ENCODE assay signal across 24 cellular contexts in genomic region chr6:10140121-10140520, GRCh38.
"Had no signal": no experiment of that assay in that cellular context is flagged by ENCODE, and none has a peak within 500 bp of the region (broad histone marks: within the 10 kb centered on the region; RNA-seq: fewer than 3 reads in every experiment).

No MANE protein-coding gene starts in this region.

- H2AFZ ChIP-seq: hepatocyte had no signal

- H3K9me3 Mint-ChIP-seq: activated B cell treated with CpG ODN at 0.5 μM for 24 hours; activated CD4-positive, alpha-beta memory T cell treated with anti-CD3 and anti-CD28 coated beads for 36 hours; activated naive CD8-positive, alpha-beta T cell treated with anti-CD3 and anti-CD28 coated beads, Interleukin-2, amount 10 ng/mL, durations not matched to agents 7 days and 5 days; dendritic cell treated with granulocyte-macrophage colony-stimulating factor and Interleukin-4, amounts not matched to agents 40 ng/mL and 50 ng/mL, for 4 days; stimulated activated naive CD8-positive, alpha-beta T cell treated with anti-CD3 and anti-CD28 coated beads, Interleukin-15, Interleukin-2, amounts not matched to agents 100 ng/mL and 50 ng/mL, for 24 hours had no signal

- H3K4me2 ChIP-seq: hepatocyte had no signal

- ATAC-seq: foreskin keratinocyte, natural killer cell, psoas muscle, right cardiac atrium had no signal

- H3K36me3 Mint-ChIP-seq: activated CD4-positive, alpha-beta memory T cell treated with anti-CD3 and anti-CD28 coated beads for 36 hours; activated naive CD8-positive, alpha-beta T cell treated with anti-CD3 and anti-CD28 coated beads, Interleukin-2, amount 10 ng/mL, durations not matched to agents 7 days and 5 days; immature natural killer cell; natural killer cell had no signal

- H3K79me2 ChIP-seq: hepatocyte had no signal

- H3K4me3 ChIP-seq: hepatocyte, left ventricle myocardium inferior, ovary, psoas muscle, tibial artery had no signal

- H3K9me3 ChIP-seq: ovary, psoas muscle, tibial artery had no signal

- H3K27ac Mint-ChIP-seq: activated B cell treated with CpG ODN at 0.5 μM for 24 hours; activated CD4-positive, alpha-beta memory T cell treated with anti-CD3 and anti-CD28 coated beads for 36 hours; activated naive CD4-positive, alpha-beta T cell treated with anti-CD3 and anti-CD28 coated beads for 36 hours; activated naive CD8-positive, alpha-beta T cell treated with anti-CD3 and anti-CD28 coated beads, Interleukin-2, amount 10 ng/mL, durations not matched to agents 7 days and 5 days; dendritic cell treated with granulocyte-macrophage colony-stimulating factor and Interleukin-4, amounts not matched to agents 40 ng/mL and 50 ng/mL, for 4 days; immature natural killer cell; natural killer cell; stimulated activated naive CD8-positive, alpha-beta T cell treated with anti-CD3 and anti-CD28 coated beads, Interleukin-15, Interleukin-2, amounts not matched to agents 100 ng/mL and 50 ng/mL, for 24 hours had no signal

- H3K36me3 ChIP-seq: left ventricle myocardium inferior, ovary, tibial artery had no signal

- H3K4me3 Mint-ChIP-seq: activated B cell treated with CpG ODN at 0.5 μM for 24 hours; activated CD4-positive, alpha-beta memory T cell treated with anti-CD3 and anti-CD28 coated beads for 36 hours; activated naive CD4-positive, alpha-beta T cell treated with anti-CD3 and anti-CD28 coated beads for 36 hours; activated naive CD8-positive, alpha-beta T cell treated with anti-CD3 and anti-CD28 coated beads, Interleukin-2, amount 10 ng/mL, durations not matched to agents 7 days and 5 days; dendritic cell treated with granulocyte-macrophage colony-stimulating factor and Interleukin-4, amounts not matched to agents 40 ng/mL and 50 ng/mL, for 4 days; immature natural killer cell; natural killer cell; stimulated activated naive CD8-positive, alpha-beta T cell treated with anti-CD3 and anti-CD28 coated beads, Interleukin-15, Interleukin-2, amounts not matched to agents 100 ng/mL and 50 ng/mL, for 24 hours had no signal

- H3K27me3 ChIP-seq: foreskin keratinocyte, hepatocyte, ovary, tibial artery had no signal

- H3K27me3 Mint-ChIP-seq: activated CD4-positive, alpha-beta memory T cell treated with anti-CD3 and anti-CD28 coated beads for 36 hours; activated naive CD8-positive, alpha-beta T cell treated with anti-CD3 and anti-CD28 coated beads, Interleukin-2, amount 10 ng/mL, durations not matched to agents 7 days and 5 days; stimulated activated naive CD8-positive, alpha-beta T cell treated with anti-CD3 and anti-CD28 coated beads, Interleukin-15, Interleukin-2, amounts not matched to agents 100 ng/mL and 50 ng/mL, for 24 hours had no signal

- H3K27ac ChIP-seq: hepatocyte, left ventricle myocardium inferior, ovary, psoas muscle, tibial artery had no signal

- DNase-seq: activated B cell treated with CpG ODN at 0.5 μM for 24 hours; activated CD4-positive, alpha-beta memory T cell treated with anti-CD3 and anti-CD28 coated beads for 36 hours; activated CD4-positive, alpha-beta T cell treated with anti-CD3 and anti-CD28 coated beads for 4 hours; activated naive CD4-positive, alpha-beta T cell treated with anti-CD3 and anti-CD28 coated beads for 36 hours; activated naive CD8-positive, alpha-beta T cell treated with anti-CD3 and anti-CD28 coated beads, Interleukin-2, amount 10 ng/mL, durations not matched to agents 7 days and 5 days; activated T-cell treated with anti-CD3 and anti-CD28 coated beads, Interleukin-2, amount 50 U/mL, for 48 hours; effector CD4-positive, alpha-beta T cell; immature natural killer cell; kidney glomerular epithelial cell; left ventricle myocardium inferior; midbrain; natural killer cell; ovary; psoas muscle; right cardiac atrium; stimulated activated CD4-positive, alpha-beta T cell treated with anti-CD3 and anti-CD28 coated beads, Interleukin-4, amount 100 ng/mL, for 4 hours; substantia nigra; T-helper 1 cell; T-helper 9 cell; tibial artery had no signal

- H3K4me1 Mint-ChIP-seq: activated B cell treated with CpG ODN at 0.5 μM for 24 hours; activated naive CD8-positive, alpha-beta T cell treated with anti-CD3 and anti-CD28 coated beads, Interleukin-2, amount 10 ng/mL, durations not matched to agents 7 days and 5 days; immature natural killer cell; natural killer cell had no signal

- H3K4me1 ChIP-seq: left ventricle myocardium inferior, psoas muscle, tibial artery had no signal
